8 cellular contexts compared by ENCODE assay signal in genomic region chr14:24309538-24310386, GRCh38. TPM values are rescaled to one million over a fixed set of nuclear protein-coding genes. Genes with fewer than 3 reads are reported as not detected.
DNase-seq lines count a peak whose midpoint lies in the region; ATAC-seq and TF ChIP-seq lines count a peak whose summit lies in the region.

A gene with protein sequence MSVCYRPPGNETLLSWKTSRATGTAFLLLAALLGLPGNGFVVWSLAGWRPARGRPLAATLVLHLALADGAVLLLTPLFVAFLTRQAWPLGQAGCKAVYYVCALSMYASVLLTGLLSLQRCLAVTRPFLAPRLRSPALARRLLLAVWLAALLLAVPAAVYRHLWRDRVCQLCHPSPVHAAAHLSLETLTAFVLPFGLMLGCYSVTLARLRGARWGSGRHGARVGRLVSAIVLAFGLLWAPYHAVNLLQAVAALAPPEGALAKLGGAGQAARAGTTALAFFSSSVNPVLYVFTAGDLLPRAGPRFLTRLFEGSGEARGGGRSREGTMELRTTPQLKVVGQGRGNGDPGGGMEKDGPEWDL (plus strand): TSS chr14:24310140. CDS start chr14:24310665, 525 bp downstream.

- H3K27ac Mint-ChIP-seq in natural killer cell = peak within 1 kb of the TSS; percentile 94 to 96

- peak within 1 kb of the TSS; percentile 76 for H3K27ac ChIP-seq in C4-2B
- peak within 1 kb of the TSS; percentile 71 for H3K27ac ChIP-seq in duodenal mucosa (ENCODE audit: low read depth, low read length)

- H3K4me1 Mint-ChIP-seq in natural killer cell = peaks cover 59 to 80% of the 10 kb centered on the region in 2 donors

- H3K4me3 ChIP-seq in LNCaP clone FGC (ENCODE audit: low read depth, low read length) (peak within 1 kb of the TSS; percentile 44), duodenal mucosa (ENCODE audit: low read depth in 1 of 2, low read length in 2 of 2) (peak within 1 kb of the TSS; percentile 59 to 69)

- H3K36me3 Mint-ChIP-seq in natural killer cell = peaks cover 8% of the 10 kb centered on the region

- ATAC-seq in natural killer cell (no peak), GM19035 (IDR thresholded peaks at IDR 0.05; ENCODE audit: unreplicated experiment) (no peak)

- TF ChIP-seq CTCF in C4-2B (conservative IDR thresholded peaks at IDR 0.05) (no peak), LNCaP clone FGC (IDR thresholded peaks at IDR 0.05; ENCODE audit: control insufficient read depth, extremely low read depth, insufficient read depth) (no peak), natural killer cell (IDR thresholded peaks at IDR 0.05) (no peak)

- H3K9me3 Mint-ChIP-seq in natural killer cell = no peaks in the 10 kb centered on the region

- intact Hi-C loops in natural killer cell (cut with micrococcal nuclease) = loop anchor here (1.0 to 5.0 kb wide), 3 partner anchors 9 to 92 kb away; partner anchors contain the start of genes MDP1 and TINF2

- peak within 1 kb of the TSS; percentile 88 for H3K4me3 Mint-ChIP-seq in natural killer cell

- H3K4me1 ChIP-seq in duodenal mucosa (ENCODE audit: control insufficient read depth in 1 of 2, insufficient read depth in 2 of 2, low read length in 2 of 2) = peaks cover 50 to 78% of the 10 kb centered on the region in 2 donors

- DNase-seq in LNCaP clone FGC (ENCODE audit: low read depth) (no peak), natural killer cell (no peak), NCI-H146 treated with DMSO at 0.1 percent for 48 hours (lab: John Stamatoyannopoulos, UW; ENCODE audit: unreplicated experiment) (no peak), SKM-1 treated with dmso at 0.1 percent for 144 hours (lab: John Stamatoyannopoulos, UW; ENCODE audit: unreplicated experiment) (no peak), COLO829 (ENCODE audit: low spot score) (no peak)

- H3K9ac ChIP-seq in duodenal mucosa (ENCODE audit: low read depth in 1 of 2, low read length in 2 of 2) = peak within 1 kb of the TSS; percentile 55 to 61

- H3K27me3 ChIP-seq in duodenal mucosa (ENCODE audit: control insufficient read depth in 1 of 2, insufficient read depth in 2 of 2, low read length in 2 of 2) = no peaks in the 10 kb centered on the region

- no peaks in the 10 kb centered on the region for H3K9me3 ChIP-seq in duodenal mucosa (ENCODE audit: control insufficient read depth in 1 of 2, low read length in 2 of 2)

- no peaks in the 10 kb centered on the region for H3K27me3 Mint-ChIP-seq in natural killer cell (ENCODE audit: low read depth in 2 of 2)

- H3K36me3 ChIP-seq in duodenal mucosa (ENCODE audit: control insufficient read depth in 1 of 2, insufficient read depth in 2 of 2, low read length in 2 of 2) = peaks cover 17 to 19% of the 10 kb centered on the region in 2 donors

RNA-seq across cellular contexts. Expression of the gene that starts here (rescaled TPM):
- 10 to 100 TPM; 27.6 to 40.5 (median 37.4) TPM for total RNA-seq in natural killer cell
